23 cellular contexts compared by ENCODE assay signal in genomic region chr3:97670952-97671351, GRCh38.
A peak's percentile ranks its signal among the peaks of the same experiment; 100 is the strongest.
DNase-seq lines count a peak whose midpoint lies in the region; ATAC-seq, FAIRE-seq and TF ChIP-seq lines count a peak whose summit lies in the region.
"Had no signal": no experiment of that assay in that cellular context is flagged by ENCODE, and none has a peak within 500 bp of the region (broad histone marks: within the 10 kb centered on the region; RNA-seq: fewer than 3 reads in every experiment).

No MANE protein-coding gene starts in this region.

- H3K27me3 ChIP-seq in psoas muscle (ENCODE audit: insufficient read depth in 3 of 3, low read length in 2 of 3), result no peaks in the 10 kb centered on the region
- no peaks in the 10 kb centered on the region for H3K27me3 ChIP-seq in skeletal muscle tissue (ENCODE audit: control insufficient read depth in 3 of 3, insufficient read depth in 3 of 3, low read length in 3 of 3)
- no peaks in the 10 kb centered on the region for H3K27me3 ChIP-seq in HepG2 (ENCODE audit: control insufficient read depth in 1 of 2, insufficient read depth in 2 of 2, low read length in 2 of 2)
- H3K27me3 ChIP-seq: BLaER1 treated with 17β-estradiol and CSF1 and Interleukin-3, amounts not matched to agents 10 nM and 100 nM had no signal

- no peak overlapping the region for H3K4me2 ChIP-seq in HepG2 (ENCODE audit: low read depth, low read length)
- H3K4me2 ChIP-seq: A549; BLaER1 treated with 17β-estradiol and CSF1 and Interleukin-3, amounts not matched to agents 10 nM and 100 nM had no signal

- in situ Hi-C loops in HepG2 (cut with HindIII; ENCODE audit: extremely low pct_ligation_motif_present, low pct_unique_long_range_greater_than_20kb), result no loop called here

- BruUV-seq in HepG2 (replicated peaks; lab: Mats Ljungman, UMichigan), result no TSS peak

- H4K20me1 ChIP-seq in HepG2 (ENCODE audit: insufficient read depth, low read length), result no peaks in the 10 kb centered on the region
- H4K20me1 ChIP-seq: BLaER1 treated with 17β-estradiol and CSF1 and Interleukin-3, amounts not matched to agents 10 nM and 100 nM had no signal

- ATAC-seq in psoas muscle (peak in 3 of 4 donors; percentile 58 to 70 (median 63)), HepG2 (no peak)
- ATAC-seq: A549; CD8-positive, alpha-beta T cell had no signal

- 37 to 86% (median 46%) methylated on average over 4 of the region's 4 CpGs for WGBS in psoas muscle, 3 donors
- 0% methylated on average over 4 of the region's 4 CpGs for WGBS in HepG2 (ENCODE audit: low lambda C conversion rate)

- intact Hi-C loops in psoas muscle (cut with DNase I) (no loop called here), HepG2 (cut with micrococcal nuclease; ENCODE audit: unreplicated experiment) (no loop called here)

- H3K36me3 ChIP-seq in psoas muscle (ENCODE audit: insufficient read depth in 1 of 2, low read depth in 1 of 2), result no peaks in the 10 kb centered on the region
- no peaks in the 10 kb centered on the region for H3K36me3 ChIP-seq in skeletal muscle tissue (ENCODE audit: control insufficient read depth in 3 of 3, insufficient read depth in 3 of 3, low read length in 3 of 3)
- H3K36me3 ChIP-seq in HepG2 (replicated peaks in 1 of 2; ENCODE audit: control insufficient read depth in 1 of 2, insufficient read depth in 2 of 2, low read length in 2 of 2), result no peaks in the 10 kb centered on the region
- H3K36me3 ChIP-seq: BLaER1 treated with 17β-estradiol and CSF1 and Interleukin-3, amounts not matched to agents 10 nM and 100 nM had no signal

- H3K4me1 ChIP-seq in psoas muscle (peaks cover 17% of the 10 kb centered on the region), skeletal muscle tissue (ENCODE audit: control insufficient read depth in 3 of 3, insufficient read depth in 3 of 3, low read length in 3 of 3) (peaks cover 0 to 9% (median 3%) of the 10 kb centered on the region in 3 donors), HepG2 (ENCODE audit: insufficient read depth, low read length) (no peaks in the 10 kb centered on the region)
- H3K4me1 ChIP-seq: A549; BLaER1 treated with 17β-estradiol and CSF1 and Interleukin-3, amounts not matched to agents 10 nM and 100 nM; Caco-2 had no signal

- no peak for FAIRE-seq in HepG2 (lab: Jason Lieb, UNC)
- FAIRE-seq: A549, D721Med, G401.6, GM12891, GM19239 had no signal

- H3K27ac ChIP-seq in psoas muscle (peak overlapping the region; percentile 53), skeletal muscle tissue (ENCODE audit: low read depth, low read length) (peak overlapping the region; percentile 13), HepG2 (ENCODE audit: extremely low read length, insufficient read depth, low read length) (no peak overlapping the region)
- H3K27ac ChIP-seq: 22Rv1; A549; BLaER1 treated with 17β-estradiol and CSF1 and Interleukin-3, amounts not matched to agents 10 nM and 100 nM; C4-2B had no signal

- POLR2A ChIA-PET in HepG2 (lab: Yijun Ruan, JAX), result no interaction called here

- no peaks in the 10 kb centered on the region for H3K9me3 ChIP-seq in psoas muscle
- H3K9me3 ChIP-seq in skeletal muscle tissue (ENCODE audit: control insufficient read depth in 3 of 3, low read length in 3 of 3), result no peaks in the 10 kb centered on the region
- H3K9me3 ChIP-seq in HepG2 (ENCODE audit: low read length), result no peaks in the 10 kb centered on the region
- H3K9me3 ChIP-seq: A549; BLaER1 treated with 17β-estradiol and CSF1 and Interleukin-3, amounts not matched to agents 10 nM and 100 nM; Caco-2 had no signal

- TF ChIP-seq EP300 in HepG2 (IDR thresholded peaks at IDR 0.05; ENCODE audit: low read depth in 2 of 2, low read length in 2 of 2) (no peak), HepG2 (CRISPR knock-in tag; IDR thresholded peaks at IDR 0.05; ENCODE audit: borderline replicate concordance) (no peak)

- CTCF ChIA-PET in HepG2 (lab: Yijun Ruan, JAX; ENCODE audit: low intra/inter-chr PET ratio, low total read pairs), result no interaction called here

- TF ChIP-seq POLR2A in HepG2 (IDR thresholded peaks at IDR 0.05; ENCODE audit: insufficient read depth in 1 of 2, low read depth in 2 of 2, low read length in 2 of 2), result no peak

- TF ChIP-seq CTCF in psoas muscle (IDR thresholded peaks at IDR 0.05), result no peak
- TF ChIP-seq CTCF in HepG2 (CRISPR knock-in tag; IDR thresholded peaks at IDR 0.05), result no peak

- H3K9ac ChIP-seq in skeletal muscle tissue (ENCODE audit: low read depth in 1 of 3, low read length in 3 of 3) (no peak overlapping the region), HepG2 (ENCODE audit: insufficient read depth, low read depth, low read length) (no peak overlapping the region)
- H3K9ac ChIP-seq: BLaER1 treated with 17β-estradiol and CSF1 and Interleukin-3, amounts not matched to agents 10 nM and 100 nM had no signal

- H3K4me3 ChIP-seq in psoas muscle (no peak overlapping the region), skeletal muscle tissue (ENCODE audit: low read length in 3 of 3) (no peak overlapping the region), HepG2 (replicated peaks in 1 of 3; ENCODE audit: insufficient read depth in 1 of 3, low read depth in 2 of 3, low read length in 3 of 3) (no peak overlapping the region)
- H3K4me3 ChIP-seq: A549; BLaER1 treated with 17β-estradiol and CSF1 and Interleukin-3, amounts not matched to agents 10 nM and 100 nM had no signal

- DNase-seq in NCI-H82 (lab: John Stamatoyannopoulos, UW), result peak; percentile 17
- DNase-seq in NCI-H82 treated with DMSO at 0.1 percent for 48 hours (lab: John Stamatoyannopoulos, UW; ENCODE audit: unreplicated experiment), result no peak
- peak; percentile 31 for DNase-seq in SK-N-DZ (ENCODE audit: low spot score)
- no peak for DNase-seq in psoas muscle
- DNase-seq in NCI-H128 (lab: John Stamatoyannopoulos, UW; ENCODE audit: unreplicated experiment), result no peak
- no peak for DNase-seq in HepG2 (ENCODE audit: low spot score)
- no peak for DNase-seq in cerebellum (ENCODE audit: low spot score)
- DNase-seq: AML-193; Caco-2; Calu3; CD4-positive, alpha-beta T cell; CD8-positive, alpha-beta T cell; DMS79 treated with DMSO at 0.1 percent for 48 hours; GF-D8 had no signal

- no peaks in the 10 kb centered on the region for H3K79me2 ChIP-seq in HepG2 (ENCODE audit: insufficient read depth, low read length)

- H2AFZ ChIP-seq in HepG2 (ENCODE audit: low read length), result no peak overlapping the region

- no peak for TF ChIP-seq RAD21 in HepG2 (CRISPR knock-in tag; IDR thresholded peaks at IDR 0.05)

TF ChIP-seq in HepG2, 621 proteins besides CTCF, POLR2A, EP300 and RAD21:
- TF ChIP-seq KDM2A (CRISPR knock-in tag; IDR thresholded peaks at IDR 0.05; ENCODE audit: borderline replicate concordance, low read depth), result no peak
- TF ChIP-seq ZNF746 (CRISPR knock-in tag; IDR thresholded peaks at IDR 0.05), result no peak
- no peak for TF ChIP-seq FOSL2 (CRISPR knock-in tag; IDR thresholded peaks at IDR 0.05)
- no peak for TF ChIP-seq HOXA3 (CRISPR knock-in tag; IDR thresholded peaks at IDR 0.05)
- no peak for TF ChIP-seq ZNF33A (CRISPR knock-in tag; IDR thresholded peaks at IDR 0.05; ENCODE audit: borderline replicate concordance)

Comparison
In these comparisons a context has a peak if more than half of its experiments do, and no peak if none do; other contexts are left out.
1. DNase-seq: peak in NCI-H82 (single experiment) and SK-N-DZ (single experiment); none in NCI-H82 treated with DMSO at 0.1 percent for 48 hours (single experiment), psoas muscle (0 of 2), NCI-H128 (single experiment), HepG2 (single experiment) and cerebellum (single experiment).